Comparison of ENCODE assay signal across 8 cellular contexts in genomic region chr15:63188247-63188936, GRCh38. TPM values are rescaled to one million over a fixed set of nuclear protein-coding genes. Genes with fewer than 3 reads are reported as not detected.
DNase-seq lines count a peak whose midpoint lies in the region; ATAC-seq and TF ChIP-seq lines count a peak whose summit lies in the region.

No MANE protein-coding gene starts in this region.

- H3K27ac ChIP-seq in ectodermal cell (ENCODE audit: insufficient read depth, low read depth, low read length, poor library complexity, severe bottlenecking) (peak overlapping the region; percentile 77), osteoblast (ENCODE audit: low read depth, low read length) (peak overlapping the region; percentile 53)

- H3K4me1 ChIP-seq in ES-I3 (ENCODE audit: insufficient read depth, low read length) (peaks cover 10% of the 10 kb centered on the region), ectodermal cell (ENCODE audit: control insufficient read depth, insufficient read depth, low read length) (peaks cover 17% of the 10 kb centered on the region), osteoblast (ENCODE audit: insufficient read depth, low read length) (peaks cover 32% of the 10 kb centered on the region)

- H3K9me3 ChIP-seq in ES-I3 (ENCODE audit: control insufficient read depth, insufficient read depth, low read length), result no peaks in the 10 kb centered on the region
- H3K9me3 ChIP-seq in ectodermal cell (ENCODE audit: control insufficient read depth, low read length), result no peaks in the 10 kb centered on the region
- H3K9me3 ChIP-seq in osteoblast (ENCODE audit: low read depth, low read length), result no peaks in the 10 kb centered on the region

- H4K20me1 ChIP-seq in osteoblast (ENCODE audit: insufficient read depth, low read length), result peaks cover 22% of the 10 kb centered on the region

- no peaks in the 10 kb centered on the region for H3K27me3 ChIP-seq in ectodermal cell (ENCODE audit: control insufficient read depth, insufficient read depth, low read length, poor library complexity, severe bottlenecking)
- no peaks in the 10 kb centered on the region for H3K27me3 ChIP-seq in osteoblast (ENCODE audit: insufficient read depth, low read length)

- no peaks in the 10 kb centered on the region for H3K36me3 ChIP-seq in ES-I3 (ENCODE audit: insufficient read depth, low read length)
- no peaks in the 10 kb centered on the region for H3K36me3 ChIP-seq in ectodermal cell (ENCODE audit: control insufficient read depth, insufficient read depth, low read length)
- no peaks in the 10 kb centered on the region for H3K36me3 ChIP-seq in osteoblast (ENCODE audit: insufficient read depth, low read length)

- H3K9ac ChIP-seq in ES-I3 (ENCODE audit: low read depth, low read length), result peak overlapping the region; percentile 75

- DNase-seq in NB4 (ENCODE audit: low read depth) (no peak), osteoblast (ENCODE audit: insufficient read length, low spot score, missing footprints) (no peak), left colon (no peak), ACHN (no peak)

- H3K4me3 ChIP-seq in NB4 (ENCODE audit: low read depth, low read length) (peak overlapping the region; percentile 64), ectodermal cell (ENCODE audit: insufficient read depth, low read depth, low read length) (peak overlapping the region; percentile 92), osteoblast (ENCODE audit: insufficient read depth, low read length) (peak overlapping the region; percentile 89)

- no peak for ATAC-seq in HG02870 (IDR thresholded peaks at IDR 0.05; ENCODE audit: unreplicated experiment)
- ATAC-seq in left colon, result no peak
- ATAC-seq in GM21367 (IDR thresholded peaks at IDR 0.05; ENCODE audit: unreplicated experiment), result no peak

- peak overlapping the region; percentile 92 for H3K4me2 ChIP-seq in osteoblast (ENCODE audit: insufficient read depth, low read length)

- TF ChIP-seq POLR2A in NB4 (IDR thresholded peaks at IDR 0.05; ENCODE audit: extremely low read depth, insufficient read length), result no peak

- peak overlapping the region; percentile 94 for H2AFZ ChIP-seq in osteoblast (ENCODE audit: low read length)

- WGBS in ectodermal cell, 2 experiments, result 49 to 57% methylated on average over 8 to 10 of the region's 10 CpGs

- peaks cover 40% of the 10 kb centered on the region for H3K79me2 ChIP-seq in osteoblast (ENCODE audit: insufficient read depth, low read length)

- in situ Hi-C loops in ACHN (cut with HindIII; ENCODE audit: low pct_ligation_motif_present, low pct_unique_long_range_greater_than_20kb, low sequenced_read_pairs), result no loop called here

- intact Hi-C loops in left colon (cut with DNase I, micrococcal nuclease), result no loop called here

- TF ChIP-seq CTCF in NB4 (IDR thresholded peaks at IDR 0.05; ENCODE audit: low read depth, low read length), result no peak
- TF ChIP-seq CTCF in osteoblast (IDR thresholded peaks at IDR 0.05; ENCODE audit: extremely low read depth, low read depth, low read length), result no peak

RNA-seq across cellular contexts. Expression of gene RAB8B, which starts 1.0 kb away (rescaled TPM):
- 59.3 TPM for polyA plus RNA-seq in ectodermal cell (2013, experiment 1 of 4)
- 57.6 TPM for polyA plus RNA-seq in ectodermal cell (2013, experiment 2 of 4)
- polyA plus RNA-seq in ectodermal cell (2013, experiment 3 of 4), result 31.3 TPM
- 39.3 TPM for polyA plus RNA-seq in ectodermal cell (2013, experiment 4 of 4)
- total RNA-seq in osteoblast, result 55.7 and 57.5 TPM in 2 replicates
- 10 to 100 TPM; 11.3 to 14.2 TPM for total RNA-seq in left colon

RNA-seq across cellular contexts. Expression of gene RPS27L, which starts 31.1 kb away (rescaled TPM):
- polyA plus RNA-seq in ectodermal cell (2013, experiment 1 of 4), result 115 TPM
- polyA plus RNA-seq in ectodermal cell (2013, experiment 2 of 4), result 105 TPM
- polyA plus RNA-seq in ectodermal cell (2013, experiment 3 of 4), result 120 TPM
- polyA plus RNA-seq in ectodermal cell (2013, experiment 4 of 4), result 125 TPM
- total RNA-seq in osteoblast, result 263 and 281 TPM in 2 replicates
- total RNA-seq in left colon, result 100 to 1,000 TPM; 173 to 239 TPM
